1 cellular context compared by ENCODE assay signal in the genomic region with DNA sequence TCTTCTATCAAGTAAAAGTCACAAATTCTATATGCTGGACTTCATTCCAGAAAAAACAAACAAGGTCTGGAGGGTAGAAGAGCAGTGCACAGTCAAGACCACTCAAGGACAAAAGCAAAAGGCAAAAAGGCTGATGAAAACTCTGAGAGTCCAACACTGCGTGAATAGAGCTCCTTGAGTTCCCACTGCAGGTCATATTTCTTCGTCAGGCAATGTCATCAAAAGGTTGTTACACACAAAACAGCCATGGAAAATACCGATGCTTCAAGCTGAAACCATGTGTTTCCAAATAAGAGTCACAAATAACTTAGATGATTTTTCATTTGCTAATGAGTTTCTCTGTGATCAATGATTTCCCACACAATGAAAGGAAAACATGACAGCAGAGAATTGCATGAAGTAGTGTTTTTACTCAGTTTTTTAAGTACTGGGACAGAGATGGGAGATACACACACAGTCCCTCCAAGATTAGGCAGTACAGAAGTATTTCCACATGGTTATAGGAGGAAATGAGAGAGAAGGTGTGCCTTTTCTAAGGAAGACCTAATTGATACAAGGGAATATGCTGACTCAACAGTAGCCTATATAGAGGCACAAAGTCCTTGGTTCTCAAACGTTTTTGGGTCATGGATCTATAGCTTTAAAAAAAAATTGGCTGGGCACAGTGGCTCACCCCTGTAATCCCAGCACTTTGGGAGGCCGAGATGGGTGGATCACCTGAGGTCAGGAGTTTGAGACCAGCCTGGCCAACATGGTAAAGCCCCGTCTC.
TF ChIP-seq lines count a peak whose summit lies in the region.

No MANE protein-coding gene starts in this region.

TF ChIP-seq in HepG2, 621 proteins besides CTCF, POLR2A, EP300 and RAD21 (continued from another document):
- TF ChIP-seq, protein P1, sequence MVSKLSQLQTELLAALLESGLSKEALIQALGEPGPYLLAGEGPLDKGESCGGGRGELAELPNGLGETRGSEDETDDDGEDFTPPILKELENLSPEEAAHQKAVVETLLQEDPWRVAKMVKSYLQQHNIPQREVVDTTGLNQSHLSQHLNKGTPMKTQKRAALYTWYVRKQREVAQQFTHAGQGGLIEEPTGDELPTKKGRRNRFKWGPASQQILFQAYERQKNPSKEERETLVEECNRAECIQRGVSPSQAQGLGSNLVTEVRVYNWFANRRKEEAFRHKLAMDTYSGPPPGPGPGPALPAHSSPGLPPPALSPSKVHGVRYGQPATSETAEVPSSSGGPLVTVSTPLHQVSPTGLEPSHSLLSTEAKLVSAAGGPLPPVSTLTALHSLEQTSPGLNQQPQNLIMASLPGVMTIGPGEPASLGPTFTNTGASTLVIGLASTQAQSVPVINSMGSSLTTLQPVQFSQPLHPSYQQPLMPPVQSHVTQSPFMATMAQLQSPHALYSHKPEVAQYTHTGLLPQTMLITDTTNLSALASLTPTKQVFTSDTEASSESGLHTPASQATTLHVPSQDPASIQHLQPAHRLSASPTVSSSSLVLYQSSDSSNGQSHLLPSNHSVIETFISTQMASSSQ (IDR thresholded peaks at IDR 0.05; ENCODE audit: low read depth), result no peak
- TF ChIP-seq, protein P1 (CRISPR knock-in tag; IDR thresholded peaks at IDR 0.05; ENCODE audit: borderline replicate concordance), result no peak
- TF ChIP-seq RARG (CRISPR knock-in tag; IDR thresholded peaks at IDR 0.05; ENCODE audit: low read depth) (no peak), MAFF (IDR thresholded peaks at IDR 0.05; ENCODE audit: low read depth, low read length) (peak; percentile 89)
